ENCODE assay signal across 8 cellular contexts in the genomic region with DNA sequence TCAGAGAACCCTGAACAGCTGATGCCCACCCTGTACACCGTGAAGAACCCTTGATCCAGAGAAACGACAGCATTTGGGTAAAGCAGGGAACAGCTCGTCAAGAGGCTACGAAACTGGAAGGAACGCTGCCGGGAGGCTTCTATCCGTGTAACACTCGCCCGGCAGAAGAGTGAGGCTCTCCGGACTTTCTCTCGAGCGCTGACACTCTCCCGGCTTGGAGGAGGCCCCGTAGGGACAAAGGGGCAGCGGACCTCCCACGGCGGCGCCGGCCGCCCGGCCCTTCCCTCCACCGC. TPM values are rescaled to one million over a fixed set of nuclear protein-coding genes. Genes with fewer than 3 reads are reported as not detected.
DNase-seq lines count a peak whose midpoint lies in the region; ATAC-seq and TF ChIP-seq lines count a peak whose summit lies in the region.

No MANE protein-coding gene starts in this region.

- H3K9ac ChIP-seq in NT2/D1 (ENCODE audit: insufficient read length, low read depth) (peak overlapping the region; percentile 99), trophoblast cell (ENCODE audit: low read length) (peak overlapping the region; percentile 73)

- H2BK120ac ChIP-seq in trophoblast cell (ENCODE audit: insufficient read depth, low read length, poor library complexity): peak overlapping the region; percentile 56

- H3K9me3 ChIP-seq in NT2/D1 (ENCODE audit: insufficient read depth, low read length) (no peaks in the 10 kb centered on the region), trophoblast cell (ENCODE audit: insufficient read depth, low read depth, low read length) (peaks cover 1% of the 10 kb centered on the region)

- in situ Hi-C loops in KBM-7 (cut with MboI; ENCODE audit: low pct_unique_long_range_greater_than_20kb, low sequenced_read_pairs): no loop called here

- peak overlapping the region; percentile 40 for H2AK5ac ChIP-seq in trophoblast cell (ENCODE audit: low read length)

- H3K27me3 ChIP-seq in NT2/D1 (ENCODE audit: insufficient read depth, insufficient read length) (no peaks in the 10 kb centered on the region), trophoblast cell (ENCODE audit: insufficient read depth, low read length) (no peaks in the 10 kb centered on the region)

- DNase-seq in GM12865 (ENCODE audit: low read depth): no peak
- no peak for DNase-seq in NT2/D1 (ENCODE audit: low read depth, low spot score)
- no peak for DNase-seq in epithelial cell of esophagus (ENCODE audit: low read depth)
- DNase-seq in trophoblast cell: peak in 1 of 2 donors; percentile 63
- no peak for DNase-seq in KBM-7
- no peak for DNase-seq in NCI-H82 treated with DMSO at 0.1 percent for 48 hours (lab: John Stamatoyannopoulos, UW; ENCODE audit: unreplicated experiment)
- no peak for DNase-seq in superior temporal gyrus (ENCODE audit: extremely low spot score)

- peak overlapping the region; percentile 57 for H4K12ac ChIP-seq in trophoblast cell (ENCODE audit: low read depth, low read length)

- no peak for TF ChIP-seq CTCF in GM12865 (IDR thresholded peaks at IDR 0.05; ENCODE audit: insufficient read depth, low read depth, low read length, missing control alignments)
- no peak for TF ChIP-seq CTCF in epithelial cell of esophagus (IDR thresholded peaks at IDR 0.05; ENCODE audit: insufficient read depth, low read depth, low read length, missing control alignments)

- WGBS in trophoblast cell (ENCODE audit: extremely low coverage, insufficient coverage, insufficient read length): no CpG with 5 or more reads among the region's 22 CpGs

- peak overlapping the region; percentile 40 for H4K8ac ChIP-seq in trophoblast cell (ENCODE audit: low read depth, low read length)

- peaks cover 15% of the 10 kb centered on the region for H3K79me2 ChIP-seq in trophoblast cell (ENCODE audit: control insufficient read depth, insufficient read depth, low read length, poor library complexity)

- peak overlapping the region; percentile 99 for H2BK5ac ChIP-seq in trophoblast cell (ENCODE audit: low read depth, low read length, poor library complexity)

- H2AFZ ChIP-seq in trophoblast cell (ENCODE audit: insufficient read depth, low read length, poor library complexity): peak overlapping the region; percentile 38

- H3K4me3 ChIP-seq in GM12865 (ENCODE audit: low read depth, low read length): peak overlapping the region; percentile 81
- H3K4me3 ChIP-seq in NT2/D1 (ENCODE audit: insufficient read length, low read depth): peak overlapping the region; percentile 87
- H3K4me3 ChIP-seq in epithelial cell of esophagus (ENCODE audit: low read length): peak overlapping the region; percentile 92
- H3K4me3 ChIP-seq in trophoblast cell (ENCODE audit: low read depth, low read length): peak overlapping the region; percentile 88

- peak overlapping the region; percentile 88 for H3K14ac ChIP-seq in trophoblast cell (ENCODE audit: low read length)

- H2BK12ac ChIP-seq in trophoblast cell (ENCODE audit: low read length): no peak overlapping the region

- peaks cover 60% of the 10 kb centered on the region for H3K4me1 ChIP-seq in NT2/D1 (ENCODE audit: insufficient read depth, insufficient read length)
- peaks cover 38 to 42% of the 10 kb centered on the region in 2 experiments for H3K4me1 ChIP-seq in trophoblast cell (ENCODE audit: control insufficient read depth in 1 of 2, insufficient read depth in 2 of 2, low read length in 2 of 2)

- peak overlapping the region; percentile 60 for H3K18ac ChIP-seq in trophoblast cell (ENCODE audit: low read length)

- peak overlapping the region; percentile 81 for H4K91ac ChIP-seq in trophoblast cell (ENCODE audit: low read depth, low read length)

- ATAC-seq in GM19324 (IDR thresholded peaks at IDR 0.05; ENCODE audit: low FRiP score, unreplicated experiment): no peak

- H3K23ac ChIP-seq in trophoblast cell (ENCODE audit: low read length): no peak overlapping the region

- peaks cover 16% of the 10 kb centered on the region for H3K79me1 ChIP-seq in trophoblast cell (ENCODE audit: low read length)

- peak overlapping the region; percentile 93 for H3K27ac ChIP-seq in trophoblast cell (ENCODE audit: low read depth, low read length)

- peak overlapping the region; percentile 75 for H3K4me2 ChIP-seq in trophoblast cell (ENCODE audit: low read length)

- H3K4ac ChIP-seq in trophoblast cell (ENCODE audit: low read depth, low read length): peak overlapping the region; percentile 43

- H3K36me3 ChIP-seq in NT2/D1 (ENCODE audit: insufficient read depth, insufficient read length, low read length) (peaks cover 72% of the 10 kb centered on the region), trophoblast cell (ENCODE audit: control insufficient read depth in 1 of 2, insufficient read depth in 2 of 2, low read length in 2 of 2) (peaks cover 33 to 37% of the 10 kb centered on the region in 2 experiments)

RNA-seq across cellular contexts. Expression of gene HYAL2, which starts 1.7 kb away (rescaled TPM):
- polyA plus RNA-seq in trophoblast cell (2013): 41.6 and 41.7 TPM in 2 replicates

RNA-seq across cellular contexts. Expression of gene TUSC2, which starts 7.2 kb away (rescaled TPM):
- 25.9 and 26.8 TPM in 2 replicates for polyA plus RNA-seq in trophoblast cell (2013)

RNA-seq across cellular contexts. Expression of gene HYAL1, which starts 17.4 kb away (rescaled TPM):
- polyA plus RNA-seq in trophoblast cell (2013): 0.62 and 0.75 TPM in 2 replicates

RNA-seq across cellular contexts. Expression of gene RASSF1, which starts 19.8 kb away (rescaled TPM):
- 15.1 and 16.0 TPM in 2 replicates for polyA plus RNA-seq in trophoblast cell (2013)

RNA-seq across cellular contexts. Expression of gene HYAL3, which starts 21.6 kb away (rescaled TPM):
- polyA plus RNA-seq in trophoblast cell (2013): 10.8 and 11.2 TPM in 2 replicates
